15 cellular contexts compared by ENCODE assay signal in the genomic region with DNA sequence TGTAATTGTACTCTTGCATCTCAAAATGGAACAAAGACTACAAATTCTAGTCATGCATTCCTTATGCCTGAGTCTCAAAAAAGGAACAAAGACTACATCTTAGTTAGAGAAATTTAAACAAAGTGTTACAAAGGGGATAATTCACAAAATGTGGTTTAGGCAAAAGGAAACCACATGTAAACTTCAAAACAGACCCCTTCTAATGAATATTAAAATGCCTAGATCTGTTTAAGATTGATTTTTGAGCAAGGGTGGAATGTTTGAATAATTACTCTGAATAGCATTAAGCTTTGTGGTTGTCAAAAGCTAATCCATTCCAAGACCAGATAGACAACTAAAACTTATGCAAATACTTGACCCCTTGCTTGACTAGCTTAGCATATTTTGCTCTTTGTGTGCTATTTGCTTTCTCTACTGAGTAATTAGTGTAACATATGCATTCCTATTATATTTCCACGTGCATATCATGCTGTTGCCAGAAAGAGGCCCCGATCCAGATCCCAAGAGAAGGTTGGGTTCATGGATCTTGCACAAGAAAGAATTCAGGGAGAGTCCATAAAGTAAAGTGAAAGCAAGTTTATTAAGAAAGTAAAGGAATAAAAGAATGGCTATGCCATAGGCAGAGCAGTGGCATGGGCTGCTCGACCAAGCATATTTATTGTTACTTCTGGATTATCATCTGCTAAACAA.
"Had no signal": no experiment of that assay in that cellular context is flagged by ENCODE, and none has a peak within 500 bp of the region (broad histone marks: within the 10 kb centered on the region; RNA-seq: fewer than 3 reads in every experiment).

No MANE protein-coding gene starts in this region.

- H3K27ac ChIP-seq: ascending aorta, coronary artery, esophagus squamous epithelium, neutrophil, tibial artery, vagina had no signal

- H3K36me3 ChIP-seq: ascending aorta, esophagus squamous epithelium, neutrophil, tibial artery, vagina had no signal

- H3K9me3 ChIP-seq: ascending aorta, neutrophil, tibial artery, vagina had no signal

- DNase-seq: activated naive CD4-positive, alpha-beta T cell treated with Interleukin-2 at 50 U/mL for 16 hours; caudate nucleus; effector CD4-positive, alpha-beta T cell; esophagus squamous epithelium; islet precursor cell; retina; stimulated activated CD4-positive, alpha-beta T cell treated with anti-CD3 and anti-CD28 coated beads, Interleukin-15, amount 100 ng/mL, for 24 hours; stimulated activated CD4-positive, alpha-beta T cell treated with anti-CD3 and anti-CD28 coated beads, Interleukin-4, amount 100 ng/mL, for 1 hour; stimulated activated naive B cell treated with anti-CD40 and anti-IgM and Interleukin-4, amounts not matched to agents 10 μg/mL and 1 μg/mL and 100 μg/mL, for 72 hours; tibial artery had no signal

- ATAC-seq: left lobe of liver; stimulated activated naive B cell treated with anti-CD40 and anti-IgM and Interleukin-4, amounts not matched to agents 10 μg/mL and 1 μg/mL and 100 μg/mL, for 72 hours had no signal

- H3K4me1 ChIP-seq: ascending aorta, esophagus squamous epithelium, tibial artery, vagina had no signal

- H3K4me3 ChIP-seq: ascending aorta, coronary artery, esophagus squamous epithelium, tibial artery, vagina had no signal

- H3K27me3 ChIP-seq: ascending aorta, esophagus squamous epithelium, neutrophil, tibial artery, vagina had no signal
